Comparison of ENCODE assay signal across 18 cellular contexts in the genomic region with DNA sequence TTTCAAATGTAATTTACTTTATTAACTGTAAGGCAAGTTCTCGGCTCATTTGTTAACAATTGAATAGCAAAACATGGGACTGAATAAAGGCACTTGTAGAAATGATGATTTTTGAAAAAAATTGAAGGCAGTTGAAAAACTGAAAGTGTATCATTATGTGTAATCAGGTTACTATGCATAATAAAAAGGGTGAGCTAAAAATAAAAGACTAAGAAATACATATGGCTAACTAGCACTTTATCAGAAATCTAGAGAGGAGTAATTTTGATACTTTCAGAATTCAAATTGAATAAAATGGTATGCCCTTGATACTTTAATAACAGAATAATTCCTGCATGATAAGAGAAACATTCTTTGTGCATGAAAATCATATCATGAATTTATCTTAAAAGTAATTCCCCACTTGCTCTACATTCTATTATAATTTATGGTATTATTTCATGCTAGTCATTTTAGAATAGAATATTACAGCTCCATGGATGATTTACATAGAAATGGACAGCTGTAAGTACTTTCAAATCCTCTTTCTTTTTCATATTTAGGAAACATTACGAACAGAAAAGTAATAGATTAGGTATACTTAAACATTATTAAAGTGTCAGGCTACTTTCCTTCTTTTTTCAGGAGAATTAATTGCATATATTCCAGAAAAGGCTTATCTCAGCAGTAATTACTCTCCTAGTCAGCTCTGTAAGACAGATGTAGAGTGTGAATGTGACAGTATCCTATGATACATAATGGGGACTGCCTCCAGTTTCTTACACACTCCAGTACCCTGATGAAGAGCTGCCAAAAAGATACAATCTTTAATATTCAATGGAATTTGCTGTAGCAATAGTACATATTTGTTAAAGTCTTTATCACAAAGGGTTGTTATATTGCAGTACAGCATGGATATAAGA.
DNase-seq lines count a peak whose midpoint lies in the region; ATAC-seq and TF ChIP-seq lines count a peak whose summit lies in the region.
"Had no signal": no experiment of that assay in that cellular context is flagged by ENCODE, and none has a peak within 500 bp of the region (broad histone marks: within the 10 kb centered on the region; RNA-seq: fewer than 3 reads in every experiment).

No MANE protein-coding gene starts in this region.

- WGBS in SK-N-SH (ENCODE audit: low lambda C conversion rate), result 57% methylated on average over 2 of the region's 2 CpGs

- POLR2A ChIA-PET in SK-N-SH (lab: Yijun Ruan, JAX), result no interaction called here
- POLR2A ChIA-PET in CD8-positive, alpha-beta T cell (lab: Charles Lee), result no interaction called here

- H3K4me3 ChIP-seq in SK-N-SH (ENCODE audit: low read depth in 2 of 2, low read length in 1 of 2), result no peak overlapping the region
- no peak overlapping the region for H3K4me3 ChIP-seq in CD8-positive, alpha-beta T cell (ENCODE audit: low read depth, low read length)
- H3K4me3 ChIP-seq: sigmoid colon, SJSA1, thoracic aorta had no signal

- no peaks in the 10 kb centered on the region for H3K9me2 ChIP-seq in SK-N-SH

- intact Hi-C loops in CD8-positive, alpha-beta T cell (cut with DNase I, micrococcal nuclease), result no loop called here

- H3K36me3 Mint-ChIP-seq in activated T-cell treated with anti-CD3 and anti-CD28 coated beads, Interleukin-2, amount 50 U/mL, for 72 hours (ENCODE audit: insufficient read depth in 2 of 2), result no peaks in the 10 kb centered on the region
- no peaks in the 10 kb centered on the region for H3K36me3 Mint-ChIP-seq in CD8-positive, alpha-beta T cell
- H3K36me3 Mint-ChIP-seq: activated naive CD8-positive, alpha-beta T cell had no signal

- H3F3A ChIP-seq in SK-N-SH (replicated peaks; ENCODE audit: insufficient read depth), result no peaks in the 10 kb centered on the region

- H3K36me3 ChIP-seq in SK-N-SH (replicated peaks in 1 of 2; ENCODE audit: control insufficient read depth in 1 of 2, insufficient read depth in 2 of 2, low read length in 1 of 2), result no peaks in the 10 kb centered on the region
- no peaks in the 10 kb centered on the region for H3K36me3 ChIP-seq in CD8-positive, alpha-beta T cell (ENCODE audit: insufficient read depth, low read length)
- H3K36me3 ChIP-seq: sigmoid colon, SJSA1, thoracic aorta had no signal

- no peak overlapping the region for H3K9ac ChIP-seq in SK-N-SH

- no peaks in the 10 kb centered on the region for H3K27me3 ChIP-seq in SK-N-SH (ENCODE audit: insufficient read depth)
- no peaks in the 10 kb centered on the region for H3K27me3 ChIP-seq in CD8-positive, alpha-beta T cell (ENCODE audit: insufficient read depth, low read length)
- H3K27me3 ChIP-seq: sigmoid colon, SJSA1 had no signal

- no peak for TF ChIP-seq CTCF in SK-N-SH (IDR thresholded peaks at IDR 0.05)
- no peak for TF ChIP-seq CTCF in CD8-positive, alpha-beta T cell (IDR thresholded peaks at IDR 0.05)

- peaks cover 0 to 10% of the 10 kb centered on the region in 2 donors for H3K9me3 Mint-ChIP-seq in activated T-cell treated with anti-CD3 and anti-CD28 coated beads, Interleukin-2, amount 50 U/mL, for 72 hours
- no peaks in the 10 kb centered on the region for H3K9me3 Mint-ChIP-seq in CD8-positive, alpha-beta T cell

- H3K4me2 ChIP-seq in SK-N-SH, result no peak overlapping the region

- no peaks in the 10 kb centered on the region for H3K27me3 Mint-ChIP-seq in activated T-cell treated with anti-CD3 and anti-CD28 coated beads, Interleukin-2, amount 50 U/mL, for 72 hours (ENCODE audit: low read depth)
- no peaks in the 10 kb centered on the region for H3K27me3 Mint-ChIP-seq in CD8-positive, alpha-beta T cell (ENCODE audit: low read depth)
- H3K27me3 Mint-ChIP-seq: activated CD4-positive, alpha-beta T cell treated with anti-CD3 and anti-CD28 coated beads for 36 hours; activated naive CD8-positive, alpha-beta T cell; B cell had no signal

- DNase-seq in SK-N-SH, result no peak
- no peak for DNase-seq in activated T-cell treated with anti-CD3 and anti-CD28 coated beads, Interleukin-2, amount 50 U/mL, for 72 hours
- no peak for DNase-seq in CD8-positive, alpha-beta T cell
- no peak for DNase-seq in NCI-H345 treated with DMSO at 0.1 percent for 48 hours (lab: John Stamatoyannopoulos, UW; ENCODE audit: unreplicated experiment)
- DNase-seq: activated CD4-positive, alpha-beta T cell treated with anti-CD3 and anti-CD28 coated beads for 36 hours; activated T-cell treated with anti-CD3 and anti-CD28 coated beads for 4 hours; Karpas-422; midbrain; NCI-H2227 treated with DMSO at 0.1 percent for 48 hours; sigmoid colon had no signal

- ATAC-seq in GM18907 (IDR thresholded peaks at IDR 0.05; ENCODE audit: unreplicated experiment) (peak; percentile 73), GM21529 (IDR thresholded peaks at IDR 0.05; ENCODE audit: unreplicated experiment) (peak; percentile 57), HG02981 (IDR thresholded peaks at IDR 0.05; ENCODE audit: unreplicated experiment) (peak; percentile 83), esophagus mucosa (no peak)
- no peak for ATAC-seq in activated T-cell treated with anti-CD3 and anti-CD28 coated beads, Interleukin-2, amount 50 U/mL, for 72 hours (replicated peaks in 1 of 2)
- ATAC-seq in CD8-positive, alpha-beta T cell, result no peak
- ATAC-seq: activated CD4-positive, alpha-beta T cell treated with anti-CD3 and anti-CD28 coated beads for 36 hours had no signal

- H3K4me1 Mint-ChIP-seq in activated T-cell treated with anti-CD3 and anti-CD28 coated beads, Interleukin-2, amount 50 U/mL, for 72 hours (ENCODE audit: low read depth), result no peaks in the 10 kb centered on the region
- H3K4me1 Mint-ChIP-seq in CD8-positive, alpha-beta T cell (ENCODE audit: low read depth), result no peaks in the 10 kb centered on the region
- H3K4me1 Mint-ChIP-seq: activated CD4-positive, alpha-beta T cell treated with anti-CD3 and anti-CD28 coated beads for 36 hours; B cell had no signal

- no peaks in the 10 kb centered on the region; a peak in 1 of 4 replicates for H3K4me1 ChIP-seq in SK-N-SH (ENCODE audit: control insufficient read depth in 1 of 2, insufficient read depth in 2 of 2, low read depth in 1 of 2, low read length in 1 of 2)
- H3K4me1 ChIP-seq in CD8-positive, alpha-beta T cell (ENCODE audit: insufficient read depth, low read length), result no peaks in the 10 kb centered on the region
- H3K4me1 ChIP-seq: sigmoid colon, SJSA1 had no signal

- no peak overlapping the region for H3K27ac ChIP-seq in SK-N-SH (ENCODE audit: low read depth in 2 of 2, low read length in 1 of 2)
- H3K27ac ChIP-seq in CD8-positive, alpha-beta T cell (ENCODE audit: low read depth, low read length), result no peak overlapping the region
- H3K27ac ChIP-seq: sigmoid colon, SJSA1, thoracic aorta had no signal

- no peak for TF ChIP-seq EP300 in SK-N-SH (IDR thresholded peaks at IDR 0.05; ENCODE audit: borderline replicate concordance in 1 of 2, low read depth in 1 of 2, low read length in 1 of 2)

- no peaks in the 10 kb centered on the region for H3K9me3 ChIP-seq in SK-N-SH
- H3K9me3 ChIP-seq in CD8-positive, alpha-beta T cell (ENCODE audit: low read length), result no peaks in the 10 kb centered on the region
- H3K9me3 ChIP-seq: sigmoid colon, SJSA1, thoracic aorta had no signal

- no peak overlapping the region for H3K4me3 Mint-ChIP-seq in activated T-cell treated with anti-CD3 and anti-CD28 coated beads, Interleukin-2, amount 50 U/mL, for 72 hours
- H3K4me3 Mint-ChIP-seq in CD8-positive, alpha-beta T cell, result no peak overlapping the region
- H3K4me3 Mint-ChIP-seq: activated CD4-positive, alpha-beta T cell treated with anti-CD3 and anti-CD28 coated beads for 36 hours; activated naive CD8-positive, alpha-beta T cell; B cell had no signal

- no peak for TF ChIP-seq RAD21 in SK-N-SH (IDR thresholded peaks at IDR 0.05; ENCODE audit: low read length)

- H2AFZ ChIP-seq in SK-N-SH (ENCODE audit: low read depth), result 0 out of 2 replicates have a peak overlapping the region, but pooled peaks have one; percentile 29

- no peak overlapping the region for H3K27ac Mint-ChIP-seq in activated T-cell treated with anti-CD3 and anti-CD28 coated beads, Interleukin-2, amount 50 U/mL, for 72 hours
- H3K27ac Mint-ChIP-seq in CD8-positive, alpha-beta T cell, result no peak overlapping the region
- H3K27ac Mint-ChIP-seq: activated CD4-positive, alpha-beta T cell treated with anti-CD3 and anti-CD28 coated beads for 36 hours; activated naive CD8-positive, alpha-beta T cell; B cell had no signal

- CTCF ChIA-PET in SK-N-SH (lab: Yijun Ruan, JAX), result no interaction called here
- CTCF ChIA-PET in CD8-positive, alpha-beta T cell (lab: Charles Lee), result no interaction called here

- no peaks in the 10 kb centered on the region for H3K79me2 ChIP-seq in SK-N-SH (ENCODE audit: insufficient read depth)

- no peaks in the 10 kb centered on the region for H4K20me1 ChIP-seq in SK-N-SH (ENCODE audit: insufficient read depth)

TF ChIP-seq in SK-N-SH, 30 proteins besides CTCF, POLR2A, EP300 and RAD21 (continues in another document):
- TF ChIP-seq FOXJ3 (CRISPR knock-in tag; IDR thresholded peaks at IDR 0.05) (no peak), TCF12 (IDR thresholded peaks at IDR 0.05) (no peak), GATA2 (CRISPR knock-in tag; IDR thresholded peaks at IDR 0.05) (no peak), GABPA (IDR thresholded peaks at IDR 0.05; ENCODE audit: low read depth) (no peak), ELF1 (IDR thresholded peaks at IDR 0.05) (no peak), SMC3 (IDR thresholded peaks at IDR 0.05; ENCODE audit: low read depth, low read length) (no peak), NRF1 (IDR thresholded peaks at IDR 0.05; ENCODE audit: low read depth, low read length) (no peak), MXI1 (IDR thresholded peaks at IDR 0.05; ENCODE audit: low read depth, low read length) (no peak)
- TF ChIP-seq, protein P1, sequence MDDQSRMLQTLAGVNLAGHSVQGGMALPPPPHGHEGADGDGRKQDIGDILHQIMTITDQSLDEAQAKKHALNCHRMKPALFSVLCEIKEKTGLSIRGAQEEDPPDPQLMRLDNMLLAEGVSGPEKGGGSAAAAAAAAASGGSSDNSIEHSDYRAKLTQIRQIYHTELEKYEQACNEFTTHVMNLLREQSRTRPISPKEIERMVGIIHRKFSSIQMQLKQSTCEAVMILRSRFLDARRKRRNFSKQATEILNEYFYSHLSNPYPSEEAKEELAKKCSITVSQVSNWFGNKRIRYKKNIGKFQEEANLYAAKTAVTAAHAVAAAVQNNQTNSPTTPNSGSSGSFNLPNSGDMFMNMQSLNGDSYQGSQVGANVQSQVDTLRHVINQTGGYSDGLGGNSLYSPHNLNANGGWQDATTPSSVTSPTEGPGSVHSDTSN (IDR thresholded peaks at IDR 0.05), result no peak
- TF ChIP-seq, protein P2, sequence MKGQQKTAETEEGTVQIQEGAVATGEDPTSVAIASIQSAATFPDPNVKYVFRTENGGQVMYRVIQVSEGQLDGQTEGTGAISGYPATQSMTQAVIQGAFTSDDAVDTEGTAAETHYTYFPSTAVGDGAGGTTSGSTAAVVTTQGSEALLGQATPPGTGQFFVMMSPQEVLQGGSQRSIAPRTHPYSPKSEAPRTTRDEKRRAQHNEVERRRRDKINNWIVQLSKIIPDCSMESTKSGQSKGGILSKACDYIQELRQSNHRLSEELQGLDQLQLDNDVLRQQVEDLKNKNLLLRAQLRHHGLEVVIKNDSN (IDR thresholded peaks at IDR 0.05; ENCODE audit: borderline replicate concordance, low read depth), result no peak

Comparison
In these comparisons a context has a peak if more than half of its experiments do, and no peak if none do; other contexts are left out.
1. ATAC-seq: peak in GM18907 (single experiment), GM21529 (single experiment) and HG02981 (single experiment); none in activated T-cell treated with anti-CD3 and anti-CD28 coated beads, Interleukin-2, amount 50 U/mL, for 72 hours (0 of 2), CD8-positive, alpha-beta T cell (single experiment) and esophagus mucosa (single experiment).